Comparison of ENCODE assay signal across 8 cellular contexts in the genomic region with DNA sequence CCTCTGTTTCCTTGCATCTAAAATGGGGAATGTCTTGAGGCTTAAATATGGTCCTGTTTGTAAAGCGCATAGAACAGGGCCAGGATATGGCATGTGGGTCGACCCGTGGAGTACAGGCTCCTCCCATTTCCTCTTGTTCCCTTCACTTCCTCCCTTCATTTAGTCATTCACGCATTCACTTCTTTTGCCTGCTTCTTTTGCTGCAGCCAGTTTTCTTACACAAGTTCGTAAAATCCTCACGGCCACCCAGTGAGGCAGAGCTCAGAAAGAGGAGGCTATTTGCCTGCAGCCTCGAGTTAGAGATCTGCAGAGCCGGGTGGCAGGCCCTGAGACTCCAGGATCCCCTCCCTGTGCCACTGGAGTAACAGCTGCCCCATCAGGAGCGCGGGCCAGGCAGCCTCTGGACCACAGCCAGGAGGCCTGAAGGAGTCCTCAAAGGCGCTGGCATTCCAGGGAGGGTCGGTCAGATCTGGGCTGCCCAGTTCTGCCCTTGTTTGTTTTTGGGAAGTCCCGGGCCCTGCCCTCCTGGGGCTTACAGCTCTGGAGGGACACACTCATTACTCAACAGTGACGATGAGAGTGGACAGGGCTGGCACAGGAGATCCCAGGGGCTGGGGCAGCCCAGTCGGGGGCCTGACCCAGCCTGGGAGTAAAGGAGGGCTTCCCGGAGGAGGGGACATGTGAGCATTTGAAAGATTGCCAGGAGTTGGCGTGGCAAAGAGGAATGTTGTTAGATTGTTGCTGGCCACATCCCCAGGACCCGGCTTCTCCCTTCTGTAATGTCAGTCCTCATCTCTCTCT. TPM values are rescaled to one million over a fixed set of nuclear protein-coding genes. Genes with fewer than 3 reads are reported as not detected.
DNase-seq lines count a peak whose midpoint lies in the region; ATAC-seq and TF ChIP-seq lines count a peak whose summit lies in the region.

No MANE protein-coding gene starts in this region.

- peaks cover 49% of the 10 kb centered on the region for H3K4me1 ChIP-seq in CD8-positive, alpha-beta memory T cell (ENCODE audit: insufficient read depth, low read length)
- H3K4me1 ChIP-seq in hepatocyte (ENCODE audit: insufficient read depth) (peaks cover 41% of the 10 kb centered on the region), thymus (ENCODE audit: control insufficient read depth, insufficient read depth, low read length) (peaks cover 17% of the 10 kb centered on the region)

- 72% methylated on average over 18 of the region's 18 CpGs for WGBS in hepatocyte (ENCODE audit: low lambda C conversion rate, missing lambda C conversion rate)
- WGBS in thymus = 76% methylated on average over 18 of the region's 18 CpGs

- peaks cover 15% of the 10 kb centered on the region for H3K36me3 ChIP-seq in CD8-positive, alpha-beta memory T cell (ENCODE audit: insufficient read depth, low read length)
- no peaks in the 10 kb centered on the region for H3K36me3 ChIP-seq in hepatocyte (replicated peaks; ENCODE audit: insufficient read depth, low read depth)
- H3K36me3 ChIP-seq in thymus (ENCODE audit: control insufficient read depth, insufficient read depth) = peaks cover 31% of the 10 kb centered on the region

- CTCF ChIA-PET in CD8-positive, alpha-beta memory T cell (lab: Charles Lee) = interaction anchor here (1.0 to 1.5 kb wide), 2 partner anchors 20 to 44 kb away, joined by 3 to 4 read pairs; no protein-coding TSS in a partner anchor

- peaks cover 64% of the 10 kb centered on the region for H3K79me2 ChIP-seq in hepatocyte

- H3K27ac Mint-ChIP-seq in CD8-positive, alpha-beta memory T cell = peak overlapping the region; percentile 74 to 98 (median 88)
- H3K27ac Mint-ChIP-seq in activated naive CD8-positive, alpha-beta T cell = peak overlapping the region; percentile 95

- peak overlapping the region; percentile 66 to 94 (median 78) for H3K4me3 Mint-ChIP-seq in CD8-positive, alpha-beta memory T cell
- peak overlapping the region; percentile 97 for H3K4me3 Mint-ChIP-seq in activated naive CD8-positive, alpha-beta T cell

- H3K9me3 Mint-ChIP-seq in CD8-positive, alpha-beta memory T cell = no peaks in the 10 kb centered on the region
- no peaks in the 10 kb centered on the region for H3K9me3 Mint-ChIP-seq in activated naive CD8-positive, alpha-beta T cell (ENCODE audit: low read depth)

- H4K20me1 ChIP-seq in hepatocyte (ENCODE audit: insufficient read depth, poor library complexity, severe bottlenecking) = peaks cover 7% of the 10 kb centered on the region

- ATAC-seq in GM19452 (IDR thresholded peaks at IDR 0.05; ENCODE audit: unreplicated experiment) (no peak), HG03521 (IDR thresholded peaks at IDR 0.05; ENCODE audit: unreplicated experiment) (no peak), HG02623 (IDR thresholded peaks at IDR 0.05; ENCODE audit: unreplicated experiment) (no peak)

- H3K27ac ChIP-seq in CD8-positive, alpha-beta memory T cell (ENCODE audit: low read depth, low read length) = peak overlapping the region; percentile 48
- H3K27ac ChIP-seq in hepatocyte (peak overlapping the region; percentile 52), thymus (ENCODE audit: low read depth) (peak overlapping the region; percentile 66)

- peaks cover 59 to 87% (median 66%) of the 10 kb centered on the region in 3 donors for H3K4me1 Mint-ChIP-seq in CD8-positive, alpha-beta memory T cell
- H3K4me1 Mint-ChIP-seq in activated naive CD8-positive, alpha-beta T cell (ENCODE audit: low read depth) = peaks cover 53% of the 10 kb centered on the region

- TF ChIP-seq CTCF in hepatocyte (IDR thresholded peaks at IDR 0.05; ENCODE audit: poor library complexity) = no peak

- DNase-seq in CD8-positive, alpha-beta memory T cell = peak in 2 of 5 donors; percentile 10 to 32
- no peak for DNase-seq in hepatocyte (ENCODE audit: low spot score)

- H3K27me3 Mint-ChIP-seq in CD8-positive, alpha-beta memory T cell = no peaks in the 10 kb centered on the region
- no peaks in the 10 kb centered on the region for H3K27me3 Mint-ChIP-seq in activated naive CD8-positive, alpha-beta T cell

- no peaks in the 10 kb centered on the region for H3K27me3 ChIP-seq in CD8-positive, alpha-beta memory T cell (ENCODE audit: insufficient read depth, low read length, poor library complexity, severe bottlenecking)
- no peaks in the 10 kb centered on the region for H3K27me3 ChIP-seq in hepatocyte
- H3K27me3 ChIP-seq in thymus (ENCODE audit: control insufficient read depth, insufficient read depth) = no peaks in the 10 kb centered on the region

- no peaks in the 10 kb centered on the region for H3K9me2 ChIP-seq in hepatocyte (replicated peaks; ENCODE audit: insufficient read depth)

- no peak overlapping the region for H2AFZ ChIP-seq in hepatocyte

- POLR2A ChIA-PET in CD8-positive, alpha-beta memory T cell (lab: Charles Lee) = no interaction called here

- TF ChIP-seq RAD21 in Ishikawa (IDR thresholded peaks at IDR 0.05; ENCODE audit: low read depth) = no peak

- H3K4me2 ChIP-seq in hepatocyte = peak overlapping the region; percentile 53

- H3K9me3 ChIP-seq in CD8-positive, alpha-beta memory T cell (ENCODE audit: low read length) = no peaks in the 10 kb centered on the region
- H3K9me3 ChIP-seq in hepatocyte (ENCODE audit: low read depth) (no peaks in the 10 kb centered on the region), thymus (ENCODE audit: control insufficient read depth) (no peaks in the 10 kb centered on the region)

- H3K4me3 ChIP-seq in CD8-positive, alpha-beta memory T cell (ENCODE audit: low read length) = peak overlapping the region; percentile 51
- H3K4me3 ChIP-seq in hepatocyte (no peak overlapping the region), thymus (ENCODE audit: low read length) (no peak overlapping the region)

- peaks cover 0 to 43% (median 1%) of the 10 kb centered on the region in 3 donors for H3K36me3 Mint-ChIP-seq in CD8-positive, alpha-beta memory T cell
- peaks cover 7% of the 10 kb centered on the region for H3K36me3 Mint-ChIP-seq in activated naive CD8-positive, alpha-beta T cell

- TF ChIP-seq EP300 in Ishikawa (IDR thresholded peaks at IDR 0.05; ENCODE audit: borderline replicate concordance) = peak; percentile 25; the same call in 1 of the 2 replicates

TF ChIP-seq in Ishikawa, 13 proteins besides CTCF, POLR2A, EP300 and RAD21:
- peak; percentile 69 for TF ChIP-seq TEAD4 (IDR thresholded peaks at IDR 0.05)
- TF ChIP-seq EGR1 (IDR thresholded peaks at IDR 0.05) = no peak
- TF ChIP-seq CEBPB (IDR thresholded peaks at IDR 0.05) = no peak; the same call in 1 of the 2 replicates
- peak; percentile 61; the same call in 1 of the 2 replicates for TF ChIP-seq TCF12 (IDR thresholded peaks at IDR 0.05; ENCODE audit: low read depth)
- TF ChIP-seq, protein P1, sequence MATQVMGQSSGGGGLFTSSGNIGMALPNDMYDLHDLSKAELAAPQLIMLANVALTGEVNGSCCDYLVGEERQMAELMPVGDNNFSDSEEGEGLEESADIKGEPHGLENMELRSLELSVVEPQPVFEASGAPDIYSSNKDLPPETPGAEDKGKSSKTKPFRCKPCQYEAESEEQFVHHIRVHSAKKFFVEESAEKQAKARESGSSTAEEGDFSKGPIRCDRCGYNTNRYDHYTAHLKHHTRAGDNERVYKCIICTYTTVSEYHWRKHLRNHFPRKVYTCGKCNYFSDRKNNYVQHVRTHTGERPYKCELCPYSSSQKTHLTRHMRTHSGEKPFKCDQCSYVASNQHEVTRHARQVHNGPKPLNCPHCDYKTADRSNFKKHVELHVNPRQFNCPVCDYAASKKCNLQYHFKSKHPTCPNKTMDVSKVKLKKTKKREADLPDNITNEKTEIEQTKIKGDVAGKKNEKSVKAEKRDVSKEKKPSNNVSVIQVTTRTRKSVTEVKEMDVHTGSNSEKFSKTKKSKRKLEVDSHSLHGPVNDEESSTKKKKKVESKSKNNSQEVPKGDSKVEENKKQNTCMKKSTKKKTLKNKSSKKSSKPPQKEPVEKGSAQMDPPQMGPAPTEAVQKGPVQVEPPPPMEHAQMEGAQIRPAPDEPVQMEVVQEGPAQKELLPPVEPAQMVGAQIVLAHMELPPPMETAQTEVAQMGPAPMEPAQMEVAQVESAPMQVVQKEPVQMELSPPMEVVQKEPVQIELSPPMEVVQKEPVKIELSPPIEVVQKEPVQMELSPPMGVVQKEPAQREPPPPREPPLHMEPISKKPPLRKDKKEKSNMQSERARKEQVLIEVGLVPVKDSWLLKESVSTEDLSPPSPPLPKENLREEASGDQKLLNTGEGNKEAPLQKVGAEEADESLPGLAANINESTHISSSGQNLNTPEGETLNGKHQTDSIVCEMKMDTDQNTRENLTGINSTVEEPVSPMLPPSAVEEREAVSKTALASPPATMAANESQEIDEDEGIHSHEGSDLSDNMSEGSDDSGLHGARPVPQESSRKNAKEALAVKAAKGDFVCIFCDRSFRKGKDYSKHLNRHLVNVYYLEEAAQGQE (IDR thresholded peaks at IDR 0.05; ENCODE audit: low read depth) = no peak
- peak; percentile 80 for TF ChIP-seq NFIC (IDR thresholded peaks at IDR 0.05)

RNA-seq across cellular contexts. Expression of gene PPP5C, which starts 4.6 kb away (rescaled TPM):
- total RNA-seq in CD8-positive, alpha-beta memory T cell = 100 to 1,000 TPM; 124 TPM
- 38.7 TPM for polyA plus RNA-seq in CD8-positive, alpha-beta memory T cell
- 48.6 and 51.2 TPM in 2 replicates for total RNA-seq in hepatocyte
- polyA plus RNA-seq in hepatocyte = 67.6 and 68.8 TPM in 2 replicates
- 32.7 TPM for polyA plus RNA-seq in thymus

RNA-seq across cellular contexts. Expression of gene HIF3A, which starts 54.6 kb away (rescaled TPM):
- total RNA-seq in CD8-positive, alpha-beta memory T cell = not detected
- polyA plus RNA-seq in CD8-positive, alpha-beta memory T cell = not detected
- total RNA-seq in hepatocyte = 54.6 and 56.8 TPM in 2 replicates
- polyA plus RNA-seq in hepatocyte = 145 and 149 TPM in 2 replicates
- 13.1 TPM for polyA plus RNA-seq in thymus

Comparison
In these comparisons a context has a peak if more than half of its experiments do, and no peak if none do; other contexts are left out.
1. RNA of gene HIF3A, which starts 54.6 kb away (polyA plus RNA-seq): 145 to 149 TPM in hepatocyte and 13.1 TPM in thymus (single experiment); not detected in CD8-positive, alpha-beta memory T cell (single experiment); every median in the first group is over 10 times any median in the second.
2. Peak in every context shown above with its lines, with median percentiles within 50 percentile points of each other: H3K27ac ChIP-seq.